In genomic region chr9:109295475-109296110, GRCh38 we compare ENCODE assay signal across 24 cellular contexts. TPM values are rescaled to one million over a fixed set of nuclear protein-coding genes. Genes with fewer than 3 reads are reported as not detected.
DNase-seq lines count a peak whose midpoint lies in the region; ATAC-seq, FAIRE-seq and TF ChIP-seq lines count a peak whose summit lies in the region.
"Had no signal": no experiment of that assay in that cellular context is flagged by ENCODE, and none has a peak within 500 bp of the region (broad histone marks: within the 10 kb centered on the region; RNA-seq: fewer than 3 reads in every experiment).

No MANE protein-coding gene starts in this region.

- peaks cover 6% of the 10 kb centered on the region for H4K20me1 ChIP-seq in astrocyte (ENCODE audit: insufficient read depth, low read length)

- peak overlapping the region in 1 of 2 donors; percentile 52 for H3K27ac Mint-ChIP-seq in stimulated activated naive CD8-positive, alpha-beta T cell treated with anti-CD3 and anti-CD28 coated beads, Interleukin-15, amount 100 ng/mL, for 72 hours
- H3K27ac Mint-ChIP-seq in astrocyte (ENCODE audit: unreplicated experiment) = peak overlapping the region; percentile 15
- H3K27ac Mint-ChIP-seq: activated T-cell treated with anti-CD3 and anti-CD28 coated beads, Interleukin-2, amount 50 U/mL, for 24 hours; natural killer cell had no signal

- H3K4me2 ChIP-seq in astrocyte (ENCODE audit: low read length) = no peak overlapping the region
- H3K4me2 ChIP-seq: PC-9 had no signal

- H3K9me3 Mint-ChIP-seq in stimulated activated naive CD8-positive, alpha-beta T cell treated with anti-CD3 and anti-CD28 coated beads, Interleukin-15, amount 100 ng/mL, for 72 hours = no peaks in the 10 kb centered on the region
- no peaks in the 10 kb centered on the region for H3K9me3 Mint-ChIP-seq in astrocyte (ENCODE audit: unreplicated experiment)
- H3K9me3 Mint-ChIP-seq: activated T-cell treated with anti-CD3 and anti-CD28 coated beads, Interleukin-2, amount 50 U/mL, for 24 hours; natural killer cell had no signal

- no peak for FAIRE-seq in astrocyte (lab: Jason Lieb, UNC)

- H3K36me3 ChIP-seq in astrocyte (ENCODE audit: insufficient read depth, low read length) (no peaks in the 10 kb centered on the region), brain microvascular endothelial cell (replicated peaks) (no peaks in the 10 kb centered on the region)
- H3K36me3 ChIP-seq: esophagus squamous epithelium, gastroesophageal sphincter, tibial nerve had no signal

- H3K36me3 Mint-ChIP-seq in astrocyte (ENCODE audit: low read depth, unreplicated experiment) = no peaks in the 10 kb centered on the region
- H3K36me3 Mint-ChIP-seq: natural killer cell had no signal

- H2AFZ ChIP-seq in astrocyte (ENCODE audit: low read depth, low read length) = no peak overlapping the region
- H2AFZ ChIP-seq: PC-9 had no signal

- H3K9me3 ChIP-seq in astrocyte (ENCODE audit: insufficient read depth, low read depth, low read length) = no peaks in the 10 kb centered on the region
- H3K9me3 ChIP-seq: esophagus squamous epithelium, gastroesophageal sphincter, tibial nerve had no signal

- H3K4me3 Mint-ChIP-seq in stimulated activated naive CD8-positive, alpha-beta T cell treated with anti-CD3 and anti-CD28 coated beads, Interleukin-15, amount 100 ng/mL, for 72 hours = peak overlapping the region; percentile 35 to 56
- no peak overlapping the region for H3K4me3 Mint-ChIP-seq in astrocyte (ENCODE audit: unreplicated experiment)
- H3K4me3 Mint-ChIP-seq: activated T-cell treated with anti-CD3 and anti-CD28 coated beads, Interleukin-2, amount 50 U/mL, for 24 hours; natural killer cell had no signal

- H3K27me3 ChIP-seq in astrocyte (ENCODE audit: insufficient read depth, low read length) = peaks cover 5% of the 10 kb centered on the region
- no peaks in the 10 kb centered on the region for H3K27me3 ChIP-seq in brain microvascular endothelial cell (replicated peaks)
- H3K27me3 ChIP-seq: tibial nerve had no signal

- peak; percentile 60 for ATAC-seq in stimulated activated naive CD8-positive, alpha-beta T cell treated with anti-CD3 and anti-CD28 coated beads, Interleukin-15, amount 100 ng/mL, for 72 hours
- ATAC-seq in stimulated activated naive CD8-positive, alpha-beta T cell treated with anti-CD3 and anti-CD28 coated beads, Interleukin-15, Interleukin-2, amounts not matched to agents 100 U/mL and 50 U/mL, for 24 hours = no peak
- ATAC-seq in left lobe of liver (peak; percentile 23), GM18519 (IDR thresholded peaks at IDR 0.05; ENCODE audit: low FRiP score, unreplicated experiment) (no peak)
- ATAC-seq: gastroesophageal sphincter, left ventricle myocardium superior, natural killer cell had no signal

- H3K27me3 Mint-ChIP-seq in stimulated activated naive CD8-positive, alpha-beta T cell treated with anti-CD3 and anti-CD28 coated beads, Interleukin-15, amount 100 ng/mL, for 72 hours = peaks cover 61% of the 10 kb centered on the region
- H3K27me3 Mint-ChIP-seq in astrocyte (ENCODE audit: low read depth, unreplicated experiment) = peaks cover 13% of the 10 kb centered on the region

- H3K4me1 ChIP-seq in astrocyte (ENCODE audit: insufficient read depth, low read length) = peaks cover 8% of the 10 kb centered on the region

- H3K27ac ChIP-seq in astrocyte (ENCODE audit: low read depth, low read length) = no peak overlapping the region
- no peak overlapping the region for H3K27ac ChIP-seq in brain microvascular endothelial cell
- H3K27ac ChIP-seq: esophagus squamous epithelium, gastroesophageal sphincter, PC-9 had no signal

- no peaks in the 10 kb centered on the region for H3K79me2 ChIP-seq in astrocyte (ENCODE audit: insufficient read depth, low read length)

- no peak for DNase-seq in stimulated activated naive CD8-positive, alpha-beta T cell treated with anti-CD3 and anti-CD28 coated beads, Interleukin-15, amount 100 ng/mL, for 72 hours
- DNase-seq in stimulated activated naive CD8-positive, alpha-beta T cell treated with anti-CD3 and anti-CD28 coated beads, Interleukin-15, Interleukin-2, amounts not matched to agents 100 U/mL and 50 U/mL, for 24 hours = no peak
- DNase-seq in astrocyte (ENCODE audit: low read depth) = no peak
- no peak for DNase-seq in left lobe of liver (ENCODE audit: low spot score)
- no peak for DNase-seq in brain microvascular endothelial cell
- DNase-seq in glomerular visceral epithelial cell (ENCODE audit: extremely low spot score) = no peak
- DNase-seq in NOMO-1 (lab: John Stamatoyannopoulos, UW; ENCODE audit: unreplicated experiment in 2 of 2) = no peak
- DNase-seq: ACHN; activated CD4-positive, alpha-beta T cell treated with anti-CD3 and anti-CD28 coated beads for 48 hours; activated gamma-delta T cell; activated T-cell treated with anti-CD3 and anti-CD28 coated beads, Interleukin-2, amount 50 U/mL, for 24 hours; esophagus squamous epithelium; H7; KG1; left ventricle myocardium superior; midbrain; natural killer cell; NCI-H1417 treated with DMSO at 0.1 percent for 48 hours; occipital lobe; PC-9; Right ventricle myocardium superior had no signal

- H3K9ac ChIP-seq in astrocyte (ENCODE audit: low read length) = no peak overlapping the region

- peaks cover 23% of the 10 kb centered on the region for H3K4me1 Mint-ChIP-seq in stimulated activated naive CD8-positive, alpha-beta T cell treated with anti-CD3 and anti-CD28 coated beads, Interleukin-15, amount 100 ng/mL, for 72 hours
- peaks cover 2% of the 10 kb centered on the region for H3K4me1 Mint-ChIP-seq in astrocyte (ENCODE audit: low read depth, unreplicated experiment)
- H3K4me1 Mint-ChIP-seq: natural killer cell had no signal

- no peak for TF ChIP-seq CTCF in astrocyte (IDR thresholded peaks at IDR 0.05; ENCODE audit: insufficient read depth, low read depth, low read length)
- no peak for TF ChIP-seq CTCF in brain microvascular endothelial cell (IDR thresholded peaks at IDR 0.05; ENCODE audit: low read depth, low read length, missing control alignments)

- in situ Hi-C loops in brain microvascular endothelial cell (cut with HindIII; ENCODE audit: low pct_ligation_motif_present, low sequenced_read_pairs) = no loop called here

- H3K4me3 ChIP-seq in astrocyte (ENCODE audit: insufficient read depth, low read depth, low read length) (no peak overlapping the region), brain microvascular endothelial cell (ENCODE audit: low read depth, low read length) (no peak overlapping the region)
- H3K4me3 ChIP-seq: esophagus squamous epithelium, gastroesophageal sphincter, PC-9, tibial nerve had no signal

RNA-seq across cellular contexts. Expression of gene EPB41L4B, which starts 25.3 kb away (rescaled TPM):
- total RNA-seq in astrocyte = 1.2 and 2.0 TPM in 2 replicates
- 51.4 TPM for total RNA-seq in left lobe of liver
- total RNA-seq: natural killer cell had no signal

Comparison
In these comparisons a context has a peak if more than half of its experiments do, and no peak if none do; other contexts are left out.
1. ATAC-seq: peak in stimulated activated naive CD8-positive, alpha-beta T cell treated with anti-CD3 and anti-CD28 coated beads, Interleukin-15, amount 100 ng/mL, for 72 hours (single experiment) and left lobe of liver (single experiment); none in stimulated activated naive CD8-positive, alpha-beta T cell treated with anti-CD3 and anti-CD28 coated beads, Interleukin-15, Interleukin-2, amounts not matched to agents 100 U/mL and 50 U/mL, for 24 hours (single experiment) and GM18519 (single experiment).
2. RNA of gene EPB41L4B, which starts 25.3 kb away (total RNA-seq): 51.4 TPM in left lobe of liver (single experiment); 1.2 to 2.0 TPM in astrocyte; every median in the first group is over 10 times any median in the second.